1 cellular context compared by ENCODE assay signal in the genomic region with DNA sequence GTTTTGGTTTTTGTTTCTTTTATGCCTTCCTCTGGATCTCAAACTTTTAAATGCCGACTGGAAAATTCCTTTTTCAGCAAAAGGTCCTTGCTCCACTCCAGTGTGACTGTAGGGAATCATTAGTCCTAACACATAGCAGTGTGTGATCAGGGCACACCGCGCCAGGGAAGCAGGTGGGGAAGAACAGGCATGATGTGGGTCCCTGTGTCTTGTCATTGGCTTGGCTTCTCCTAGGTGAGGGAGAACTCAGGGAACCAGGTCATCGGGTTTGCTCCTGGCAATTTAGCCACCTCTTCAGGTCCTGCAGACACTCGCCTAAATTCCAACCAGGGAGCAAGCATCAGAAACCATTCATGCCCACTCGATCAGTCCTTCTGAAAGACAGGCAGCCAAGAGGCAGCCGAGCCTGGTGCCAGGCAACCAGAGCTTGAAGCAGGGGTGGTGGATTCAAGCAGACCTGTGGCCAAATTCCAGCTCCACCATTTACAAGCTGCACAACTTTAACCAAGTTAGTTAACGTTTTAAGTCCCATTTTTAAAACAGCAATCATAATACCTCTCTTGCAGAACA.
TF ChIP-seq lines count a peak whose summit lies in the region.

No MANE protein-coding gene starts in this region.

TF ChIP-seq in IMR-90, 13 proteins besides CTCF, POLR2A, EP300 and RAD21 (continued from another document):
- TF ChIP-seq, protein P1, sequence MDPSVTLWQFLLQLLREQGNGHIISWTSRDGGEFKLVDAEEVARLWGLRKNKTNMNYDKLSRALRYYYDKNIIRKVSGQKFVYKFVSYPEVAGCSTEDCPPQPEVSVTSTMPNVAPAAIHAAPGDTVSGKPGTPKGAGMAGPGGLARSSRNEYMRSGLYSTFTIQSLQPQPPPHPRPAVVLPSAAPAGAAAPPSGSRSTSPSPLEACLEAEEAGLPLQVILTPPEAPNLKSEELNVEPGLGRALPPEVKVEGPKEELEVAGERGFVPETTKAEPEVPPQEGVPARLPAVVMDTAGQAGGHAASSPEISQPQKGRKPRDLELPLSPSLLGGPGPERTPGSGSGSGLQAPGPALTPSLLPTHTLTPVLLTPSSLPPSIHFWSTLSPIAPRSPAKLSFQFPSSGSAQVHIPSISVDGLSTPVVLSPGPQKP (IDR thresholded peaks at IDR 0.05; ENCODE audit: borderline replicate concordance, low read depth, low read length), result no peak
- no peak for TF ChIP-seq RCOR1 (IDR thresholded peaks at IDR 0.05; ENCODE audit: insufficient replicate concordance, low read length)
- no peak for TF ChIP-seq NFE2L2 (IDR thresholded peaks at IDR 0.05; ENCODE audit: low read depth, low read length)
- no peak for TF ChIP-seq BHLHE40 (IDR thresholded peaks at IDR 0.05; ENCODE audit: low read depth, low read length)
- TF ChIP-seq, protein P2, sequence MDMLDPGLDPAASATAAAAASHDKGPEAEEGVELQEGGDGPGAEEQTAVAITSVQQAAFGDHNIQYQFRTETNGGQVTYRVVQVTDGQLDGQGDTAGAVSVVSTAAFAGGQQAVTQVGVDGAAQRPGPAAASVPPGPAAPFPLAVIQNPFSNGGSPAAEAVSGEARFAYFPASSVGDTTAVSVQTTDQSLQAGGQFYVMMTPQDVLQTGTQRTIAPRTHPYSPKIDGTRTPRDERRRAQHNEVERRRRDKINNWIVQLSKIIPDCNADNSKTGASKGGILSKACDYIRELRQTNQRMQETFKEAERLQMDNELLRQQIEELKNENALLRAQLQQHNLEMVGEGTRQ (IDR thresholded peaks at IDR 0.05; ENCODE audit: low read depth, low read length), result no peak
- TF ChIP-seq SMC3 (IDR thresholded peaks at IDR 0.05; ENCODE audit: low read depth, low read length), result no peak
- TF ChIP-seq MAFK (IDR thresholded peaks at IDR 0.05; ENCODE audit: low read depth, low read length), result no peak
- TF ChIP-seq CEBPB (IDR thresholded peaks at IDR 0.05; ENCODE audit: low read depth, low read length), result no peak
TF ChIP-seq in IMR-90: peak in this region for 0.
